Comparison of ENCODE assay signal across 8 cellular contexts in genomic region chr4:119626420-119626819, GRCh38. TPM values are rescaled to one million over a fixed set of nuclear protein-coding genes. Genes with fewer than 3 reads are reported as not detected.
DNase-seq lines count a peak whose midpoint lies in the region; ATAC-seq and TF ChIP-seq lines count a peak whose summit lies in the region.

No MANE protein-coding gene starts in this region.

- no peak overlapping the region for H2BK20ac ChIP-seq in H9 (ENCODE audit: low read depth, low read length, poor library complexity, severe bottlenecking)

- no peak overlapping the region for H3K27ac ChIP-seq in H9 (ENCODE audit: insufficient read length, low read depth, low read length)

- no peak overlapping the region for H2AFZ ChIP-seq in H9 (ENCODE audit: low read length)

- no peak overlapping the region for H4K5ac ChIP-seq in H9 (ENCODE audit: insufficient read length, low read depth, low read length)

- H3K14ac ChIP-seq in H9 (ENCODE audit: insufficient read depth, low read length), result no peak overlapping the region

- H3K27me3 ChIP-seq in H9 (ENCODE audit: insufficient read depth, low read length) (no peaks in the 10 kb centered on the region), skeletal muscle satellite cell (ENCODE audit: control insufficient read depth, insufficient read depth, low read length) (no peaks in the 10 kb centered on the region)

- peaks cover 2% of the 10 kb centered on the region; the same call in 1 of the 2 replicates for H3K27me3 Mint-ChIP-seq in H9 (ENCODE audit: low read depth)
- peaks cover under 1% of the 10 kb centered on the region for H3K27me3 Mint-ChIP-seq in activated T-helper 17 cell treated with anti-CD3 and anti-CD28 coated beads, Interleukin-2, amount 50 U/mL, for 72 hours

- no peaks in the 10 kb centered on the region for H3K79me2 ChIP-seq in H9 (ENCODE audit: insufficient read depth, low read length)

- H4K20me1 ChIP-seq in H9 (ENCODE audit: control insufficient read depth, insufficient read depth, insufficient read length), result no peaks in the 10 kb centered on the region

- no peak overlapping the region for H3K18ac ChIP-seq in H9 (ENCODE audit: insufficient read length, low read depth, low read length)

- H3T11ph ChIP-seq in H9 (ENCODE audit: low read length), result no peak overlapping the region

- no peak overlapping the region for H2AK5ac ChIP-seq in H9 (ENCODE audit: insufficient read length, low read length)

- no peak overlapping the region for H2BK15ac ChIP-seq in H9 (ENCODE audit: low read depth, low read length)

- peaks cover 10% of the 10 kb centered on the region for H3K23me2 ChIP-seq in H9 (ENCODE audit: insufficient read length, low read depth, low read length, poor library complexity, severe bottlenecking)

- H3K4me3 Mint-ChIP-seq in H9, result peak overlapping the region; percentile 86
- peak overlapping the region; percentile 86 for H3K4me3 Mint-ChIP-seq in activated T-helper 17 cell treated with anti-CD3 and anti-CD28 coated beads, Interleukin-2, amount 50 U/mL, for 72 hours

- no peak for TF ChIP-seq CTCF in H9 (conservative IDR thresholded peaks at IDR 0.05)

- H3K4me3 ChIP-seq in iPS-11a (ENCODE audit: low read depth, low read length) (peak overlapping the region; percentile 82), skeletal muscle satellite cell (ENCODE audit: low read length) (peak overlapping the region; percentile 90)

- no peak overlapping the region for H3K56ac ChIP-seq in H9 (ENCODE audit: insufficient read length, low read depth, low read length)

- no peak overlapping the region for H2BK5ac ChIP-seq in H9 (ENCODE audit: insufficient read length, low read length)

- DNase-seq in H9 (no peak), activated gamma-delta T cell treated with Interleukin-2 at 50 U/mL for 16 hours (no peak), mucosa of gallbladder (ENCODE audit: low spot score) (no peak)

- no peaks in the 10 kb centered on the region; the same call in 1 of the 2 replicates for H3K4me1 ChIP-seq in H9 (ENCODE audit: insufficient read depth, low read length)
- peaks cover 5% of the 10 kb centered on the region for H3K4me1 ChIP-seq in skeletal muscle satellite cell (ENCODE audit: control insufficient read depth, insufficient read depth, low read length)

- H3K9me3 Mint-ChIP-seq in H9, result no peaks in the 10 kb centered on the region
- no peaks in the 10 kb centered on the region for H3K9me3 Mint-ChIP-seq in activated T-helper 17 cell treated with anti-CD3 and anti-CD28 coated beads, Interleukin-2, amount 50 U/mL, for 72 hours

- no peak overlapping the region for H4K8ac ChIP-seq in H9 (replicated peaks; ENCODE audit: insufficient read length, low read depth, low read length)

- peaks cover 9 to 19% of the 10 kb centered on the region in 2 experiments for H3K4me1 Mint-ChIP-seq in H9
- peaks cover 5% of the 10 kb centered on the region for H3K4me1 Mint-ChIP-seq in activated T-helper 17 cell treated with anti-CD3 and anti-CD28 coated beads, Interleukin-2, amount 50 U/mL, for 72 hours

- no peaks in the 10 kb centered on the region for H3K36me3 ChIP-seq in skeletal muscle satellite cell (ENCODE audit: insufficient read depth, low read length)

- no peak overlapping the region for H4K91ac ChIP-seq in H9 (ENCODE audit: insufficient read length, low read depth, low read length)

- H3K9ac ChIP-seq in H9 (ENCODE audit: extremely low read depth, insufficient read length, low read length) (peak overlapping the region; percentile 67), skeletal muscle satellite cell (ENCODE audit: low read depth, low read length) (peak overlapping the region; percentile 78)

- no peak overlapping the region for H3K23ac ChIP-seq in H9 (ENCODE audit: insufficient read length, low read depth, low read length)

- WGBS in H9 (ENCODE audit: extremely low coverage, insufficient read length, low lambda C conversion rate), result no CpG with 5 or more reads among the region's 11 CpGs

- no peak overlapping the region for H2BK12ac ChIP-seq in H9 (ENCODE audit: insufficient read length, low read depth, low read length)

- no peaks in the 10 kb centered on the region for H3K79me1 ChIP-seq in H9 (ENCODE audit: insufficient read depth, low read depth, low read length, poor library complexity, severe bottlenecking)

- peaks cover 0 to 2% (median 1%) of the 10 kb centered on the region in 3 experiments; a peak in 3 of 7 replicates for H3K36me3 Mint-ChIP-seq in H9 (ENCODE audit: insufficient read depth in 1 of 3, low read depth in 3 of 3)
- H3K36me3 Mint-ChIP-seq in activated T-helper 17 cell treated with anti-CD3 and anti-CD28 coated beads, Interleukin-2, amount 50 U/mL, for 72 hours (ENCODE audit: low read depth), result no peaks in the 10 kb centered on the region

- no peak overlapping the region for H3K4ac ChIP-seq in H9 (ENCODE audit: low read depth, low read length)

- H3K4me2 ChIP-seq in H9 (ENCODE audit: insufficient read depth, insufficient read length, low read length) (peak overlapping the region; percentile 79), skeletal muscle satellite cell (ENCODE audit: low read length) (peak overlapping the region; percentile 99)

- no peak overlapping the region for H2BK120ac ChIP-seq in H9 (ENCODE audit: low read depth, low read length, poor library complexity, severe bottlenecking)

- peak overlapping the region in 2 of 3 experiments; percentile 19 to 65; a peak in 3 of 7 replicates for H3K27ac Mint-ChIP-seq in H9
- H3K27ac Mint-ChIP-seq in activated T-helper 17 cell treated with anti-CD3 and anti-CD28 coated beads, Interleukin-2, amount 50 U/mL, for 72 hours, result no peak overlapping the region

- ATAC-seq in activated T-helper 17 cell treated with anti-CD3 and anti-CD28 coated beads, Interleukin-2, amount 50 U/mL, for 72 hours (replicated peaks), result no peak
- ATAC-seq in GM18498 (IDR thresholded peaks at IDR 0.05; ENCODE audit: unreplicated experiment) (no peak), GM19395 (IDR thresholded peaks at IDR 0.05; ENCODE audit: unreplicated experiment) (no peak)

- H3K9me3 ChIP-seq in H9 (ENCODE audit: control insufficient read depth, low read depth, low read length) (no peaks in the 10 kb centered on the region), skeletal muscle satellite cell (replicated peaks; ENCODE audit: low read length) (no peaks in the 10 kb centered on the region)

RNA-seq across cellular contexts. Expression of gene PDE5A, which starts 2.2 kb away (rescaled TPM):
- total RNA-seq in H9 (2021), result 14.8 and 15.7 TPM in 2 replicates
- under 1 TPM; 0.58 to 0.65 TPM for total RNA-seq in activated T-helper 17 cell treated with anti-CD3 and anti-CD28 coated beads, Interleukin-2, amount 50 U/mL, for 72 hours
- total RNA-seq in skeletal muscle satellite cell (2012; rRNA removed), result 2.4 and 4.3 TPM in 2 replicates
- 29.7 TPM for total RNA-seq in mucosa of gallbladder
